Comparison of ENCODE assay signal across 1 cellular context in the genomic region with DNA sequence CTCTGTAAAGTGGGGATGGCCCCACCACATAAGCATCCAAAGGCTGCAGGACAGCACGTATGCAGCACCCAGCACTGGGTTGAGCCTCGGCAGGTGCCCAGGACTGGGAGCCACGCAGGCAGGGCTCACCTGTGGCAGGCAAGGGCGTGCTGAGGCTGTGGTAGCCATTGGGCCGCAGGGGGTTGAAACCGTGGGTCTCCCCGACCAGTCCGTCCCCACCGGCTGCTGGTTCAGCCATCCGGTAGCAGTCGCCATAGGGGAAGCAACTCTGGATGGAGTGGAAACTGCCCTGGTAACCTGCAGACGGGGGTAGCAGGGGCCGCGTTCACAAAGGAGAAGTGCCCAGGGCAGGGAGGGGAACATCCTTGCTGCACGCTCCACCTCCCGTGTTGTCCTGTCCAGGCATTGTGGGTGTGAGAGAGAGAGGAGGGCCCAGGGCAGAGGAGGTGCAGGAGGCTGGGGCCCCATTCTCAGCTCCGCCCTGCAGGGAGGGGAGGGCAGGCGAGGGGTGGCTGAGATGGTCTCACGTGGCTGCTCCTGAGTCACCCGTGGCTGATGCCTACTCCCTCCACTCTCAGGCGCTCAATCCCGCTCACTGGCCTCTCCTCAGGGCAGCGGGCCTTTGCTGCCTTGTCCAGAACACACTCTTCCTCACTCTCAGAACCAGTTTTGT.
TF ChIP-seq lines count a peak whose summit lies in the region.

No MANE protein-coding gene starts in this region.

TF ChIP-seq in IMR-90, 13 proteins besides CTCF, POLR2A, EP300 and RAD21 (continued from another document):
- TF ChIP-seq, protein P1, sequence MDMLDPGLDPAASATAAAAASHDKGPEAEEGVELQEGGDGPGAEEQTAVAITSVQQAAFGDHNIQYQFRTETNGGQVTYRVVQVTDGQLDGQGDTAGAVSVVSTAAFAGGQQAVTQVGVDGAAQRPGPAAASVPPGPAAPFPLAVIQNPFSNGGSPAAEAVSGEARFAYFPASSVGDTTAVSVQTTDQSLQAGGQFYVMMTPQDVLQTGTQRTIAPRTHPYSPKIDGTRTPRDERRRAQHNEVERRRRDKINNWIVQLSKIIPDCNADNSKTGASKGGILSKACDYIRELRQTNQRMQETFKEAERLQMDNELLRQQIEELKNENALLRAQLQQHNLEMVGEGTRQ (IDR thresholded peaks at IDR 0.05; ENCODE audit: low read depth, low read length), result peak; percentile 65
TF ChIP-seq in IMR-90: peak in this region for 2.
